ENCODE assay signal across 21 cellular contexts in the genomic region with DNA sequence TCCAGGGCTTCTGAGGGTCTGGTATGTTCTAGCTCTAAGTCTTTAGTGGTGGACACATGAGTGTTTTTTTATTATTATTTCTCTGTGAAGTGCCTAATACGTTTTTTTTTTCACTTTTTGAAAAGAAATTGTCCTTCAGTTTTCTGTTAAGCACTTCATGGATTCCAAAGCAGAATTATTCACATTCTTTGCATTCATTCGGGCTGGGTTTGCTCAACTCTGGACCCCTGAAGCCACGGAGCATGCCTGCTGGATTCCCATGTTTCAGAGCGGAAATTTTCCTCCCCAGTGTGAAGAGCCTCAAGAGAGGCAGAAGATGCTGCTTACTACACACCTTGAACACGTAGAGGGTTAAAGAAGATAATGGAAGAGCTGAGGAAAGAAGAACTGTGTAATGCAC.
DNase-seq lines count a peak whose midpoint lies in the region; ATAC-seq and TF ChIP-seq lines count a peak whose summit lies in the region.
"Had no signal": no experiment of that assay in that cellular context is flagged by ENCODE, and none has a peak within 500 bp of the region (broad histone marks: within the 10 kb centered on the region; RNA-seq: fewer than 3 reads in every experiment).

No MANE protein-coding gene starts in this region.

- POLR2A ChIA-PET in WTC11 (lab: Charles Lee) (no interaction called here), PC-3 (lab: Charles Lee; ENCODE audit: unreplicated experiment) (no interaction called here)

- no peaks in the 10 kb centered on the region for H3K79me2 ChIP-seq in PC-3 (ENCODE audit: low read length)

- no TSS peak for BruUV-seq in PC-3 (replicated peaks; lab: Mats Ljungman, UMichigan)

- no peak overlapping the region for H3K4me3 ChIP-seq in fibroblast of pulmonary artery (replicated peaks; ENCODE audit: low read depth, low read length)
- no peak overlapping the region for H3K4me3 ChIP-seq in PC-3 (ENCODE audit: low read length)
- H3K4me3 ChIP-seq: BLaER1, gastrocnemius medialis, lung, sigmoid colon, testis had no signal

- no peak overlapping the region for H3K9ac ChIP-seq in PC-3 (ENCODE audit: low read length)
- H3K9ac ChIP-seq: BLaER1 had no signal

- DNase-seq in ELF-1 (ENCODE audit: low read depth, low spot score) (peak; percentile 40), WTC11 (ENCODE audit: low spot score) (peak; percentile 20), fibroblast of pulmonary artery (ENCODE audit: low read depth) (peak; percentile 28), osteocyte (ENCODE audit: extremely low spot score, unreplicated experiment) (no peak), HPDE6-E6E7 (ENCODE audit: extremely low spot score) (no peak), PC-3 (no peak), T1000 (lab: John Stamatoyannopoulos, UW) (no peak), mucosa of gallbladder (ENCODE audit: low spot score) (no peak)
- DNase-seq: activated CD4-positive, alpha-beta T cell treated with anti-CD3 and anti-CD28 coated beads, Interleukin-2, amount 10 ng/mL, durations not matched to agents 7 days and 5 days; activated naive CD4-positive, alpha-beta T cell treated with anti-CD3 and anti-CD28 coated beads, Interleukin-2, amount 50 U/mL, for 16 hours; DMS153; gastrocnemius medialis; MV-4-11; NCI-H2081; NCI-H524 treated with DMSO at 0.1 percent for 48 hours; sigmoid colon; stimulated activated CD4-positive, alpha-beta T cell treated with anti-CD3 and anti-CD28 coated beads, Interleukin-2, amount 100 ng/mL, for 48 hours; testis had no signal

- no peak overlapping the region for H2AFZ ChIP-seq in PC-3 (ENCODE audit: low read length)

- no peaks in the 10 kb centered on the region for H3K9me2 ChIP-seq in PC-3 (replicated peaks; ENCODE audit: low read length)

- H3K4me1 ChIP-seq in PC-3 (ENCODE audit: insufficient read depth, low read length): no peaks in the 10 kb centered on the region
- H3K4me1 ChIP-seq: gastrocnemius medialis, sigmoid colon, testis had no signal

- H3K4me1 Mint-ChIP-seq in WTC11 (peaks cover 22% of the 10 kb centered on the region), osteocyte (ENCODE audit: unreplicated experiment) (peaks cover 20% of the 10 kb centered on the region)
- H3K4me1 Mint-ChIP-seq: activated CD4-positive, alpha-beta T cell treated with anti-CD3 and anti-CD28 coated beads, Interleukin-2, amount 10 ng/mL, durations not matched to agents 7 days and 5 days; neural crest cell had no signal

- no peak overlapping the region for H3K4me2 ChIP-seq in PC-3 (ENCODE audit: low read length)

- H3K9me3 ChIP-seq in PC-3 (ENCODE audit: low read length): no peaks in the 10 kb centered on the region
- H3K9me3 ChIP-seq: gastrocnemius medialis, sigmoid colon, testis had no signal

- ATAC-seq in WTC11 (peak; percentile 80), PC-3 (no peak)
- ATAC-seq: gastrocnemius medialis had no signal

- CTCF ChIA-PET in WTC11 (lab: Charles Lee) (interaction anchor here (0.7 to 1.1 kb wide), 4 partner anchors 14 to 488 kb away, joined by 3 to 6 read pairs (median 4); no protein-coding TSS in a partner anchor), PC-3 (lab: Charles Lee) (no interaction called here)

- TF ChIP-seq CTCF in WTC11 (IDR thresholded peaks at IDR 0.05) (no peak), fibroblast of pulmonary artery (IDR thresholded peaks at IDR 0.05; ENCODE audit: low read length, missing control alignments) (no peak), osteocyte (IDR thresholded peaks at IDR 0.05) (no peak), PC-3 (conservative IDR thresholded peaks at IDR 0.05; ENCODE audit: low read depth, low read length) (no peak)

- H3K4me3 Mint-ChIP-seq in WTC11: no peak overlapping the region
- H3K4me3 Mint-ChIP-seq in osteocyte (ENCODE audit: unreplicated experiment): no peak overlapping the region
- H3K4me3 Mint-ChIP-seq: activated CD4-positive, alpha-beta T cell treated with anti-CD3 and anti-CD28 coated beads, Interleukin-2, amount 10 ng/mL, durations not matched to agents 7 days and 5 days; neural crest cell had no signal

- H3K36me3 ChIP-seq in PC-3 (ENCODE audit: low read depth, low read length): no peaks in the 10 kb centered on the region
- H3K36me3 ChIP-seq: BLaER1, gastrocnemius medialis, sigmoid colon had no signal

- H3K36me3 Mint-ChIP-seq in WTC11 (peaks cover 3% of the 10 kb centered on the region), osteocyte (ENCODE audit: unreplicated experiment) (no peaks in the 10 kb centered on the region)

- no peaks in the 10 kb centered on the region for H3K27me3 ChIP-seq in PC-3 (ENCODE audit: low read length)
- H3K27me3 ChIP-seq: BLaER1, gastrocnemius medialis, sigmoid colon, testis had no signal

- H3K9me3 Mint-ChIP-seq in WTC11: peaks cover 13% of the 10 kb centered on the region
- H3K9me3 Mint-ChIP-seq in osteocyte (ENCODE audit: unreplicated experiment): no peaks in the 10 kb centered on the region
- H3K9me3 Mint-ChIP-seq: activated CD4-positive, alpha-beta T cell treated with anti-CD3 and anti-CD28 coated beads, Interleukin-2, amount 10 ng/mL, durations not matched to agents 7 days and 5 days had no signal

- H3F3A ChIP-seq in PC-3 (ENCODE audit: low read length, unreplicated experiment): no peaks in the 10 kb centered on the region

- no peak overlapping the region for H3K27ac ChIP-seq in PC-3 (ENCODE audit: low read length)
- H3K27ac ChIP-seq: BLaER1, gastrocnemius medialis, sigmoid colon, testis had no signal

- peak overlapping the region; percentile 38; the same call in 1 of the 2 replicates for H3K27ac Mint-ChIP-seq in WTC11
- H3K27ac Mint-ChIP-seq in osteocyte (ENCODE audit: unreplicated experiment): peak overlapping the region; percentile 12
- H3K27ac Mint-ChIP-seq: activated CD4-positive, alpha-beta T cell treated with anti-CD3 and anti-CD28 coated beads, Interleukin-2, amount 10 ng/mL, durations not matched to agents 7 days and 5 days had no signal

- no peaks in the 10 kb centered on the region for H3K27me3 Mint-ChIP-seq in WTC11 (ENCODE audit: low read depth)
- H3K27me3 Mint-ChIP-seq in osteocyte (ENCODE audit: unreplicated experiment): no peaks in the 10 kb centered on the region

- intact Hi-C loops in PC-3 (cut with micrococcal nuclease): no loop called here

- H4K20me1 ChIP-seq in PC-3 (ENCODE audit: low read length): no peaks in the 10 kb centered on the region
- H4K20me1 ChIP-seq: BLaER1 had no signal

TF ChIP-seq in WTC11, 78 proteins besides CTCF, POLR2A, EP300 and RAD21:
- TF ChIP-seq FOXK1 (CRISPR knock-in tag; IDR thresholded peaks at IDR 0.05): no peak
- no peak for TF ChIP-seq NR1H2 (CRISPR knock-in tag; IDR thresholded peaks at IDR 0.05)
- TF ChIP-seq, protein P1, sequence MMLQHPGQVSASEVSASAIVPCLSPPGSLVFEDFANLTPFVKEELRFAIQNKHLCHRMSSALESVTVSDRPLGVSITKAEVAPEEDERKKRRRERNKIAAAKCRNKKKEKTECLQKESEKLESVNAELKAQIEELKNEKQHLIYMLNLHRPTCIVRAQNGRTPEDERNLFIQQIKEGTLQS (CRISPR knock-in tag; conservative IDR thresholded peaks at IDR 0.05): no peak
- no peak for TF ChIP-seq JUN (CRISPR knock-in tag; IDR thresholded peaks at IDR 0.05)
- TF ChIP-seq, protein P2, sequence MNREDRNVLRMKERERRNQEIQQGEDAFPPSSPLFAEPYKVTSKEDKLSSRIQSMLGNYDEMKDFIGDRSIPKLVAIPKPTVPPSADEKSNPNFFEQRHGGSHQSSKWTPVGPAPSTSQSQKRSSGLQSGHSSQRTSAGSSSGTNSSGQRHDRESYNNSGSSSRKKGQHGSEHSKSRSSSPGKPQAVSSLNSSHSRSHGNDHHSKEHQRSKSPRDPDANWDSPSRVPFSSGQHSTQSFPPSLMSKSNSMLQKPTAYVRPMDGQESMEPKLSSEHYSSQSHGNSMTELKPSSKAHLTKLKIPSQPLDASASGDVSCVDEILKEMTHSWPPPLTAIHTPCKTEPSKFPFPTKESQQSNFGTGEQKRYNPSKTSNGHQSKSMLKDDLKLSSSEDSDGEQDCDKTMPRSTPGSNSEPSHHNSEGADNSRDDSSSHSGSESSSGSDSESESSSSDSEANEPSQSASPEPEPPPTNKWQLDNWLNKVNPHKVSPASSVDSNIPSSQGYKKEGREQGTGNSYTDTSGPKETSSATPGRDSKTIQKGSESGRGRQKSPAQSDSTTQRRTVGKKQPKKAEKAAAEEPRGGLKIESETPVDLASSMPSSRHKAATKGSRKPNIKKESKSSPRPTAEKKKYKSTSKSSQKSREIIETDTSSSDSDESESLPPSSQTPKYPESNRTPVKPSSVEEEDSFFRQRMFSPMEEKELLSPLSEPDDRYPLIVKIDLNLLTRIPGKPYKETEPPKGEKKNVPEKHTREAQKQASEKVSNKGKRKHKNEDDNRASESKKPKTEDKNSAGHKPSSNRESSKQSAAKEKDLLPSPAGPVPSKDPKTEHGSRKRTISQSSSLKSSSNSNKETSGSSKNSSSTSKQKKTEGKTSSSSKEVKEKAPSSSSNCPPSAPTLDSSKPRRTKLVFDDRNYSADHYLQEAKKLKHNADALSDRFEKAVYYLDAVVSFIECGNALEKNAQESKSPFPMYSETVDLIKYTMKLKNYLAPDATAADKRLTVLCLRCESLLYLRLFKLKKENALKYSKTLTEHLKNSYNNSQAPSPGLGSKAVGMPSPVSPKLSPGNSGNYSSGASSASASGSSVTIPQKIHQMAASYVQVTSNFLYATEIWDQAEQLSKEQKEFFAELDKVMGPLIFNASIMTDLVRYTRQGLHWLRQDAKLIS (CRISPR knock-in tag; IDR thresholded peaks at IDR 0.05; ENCODE audit: borderline replicate concordance): no peak
- TF ChIP-seq ZNF138 (CRISPR knock-in tag; conservative IDR thresholded peaks at IDR 0.05): no peak
- TF ChIP-seq, protein P3, sequence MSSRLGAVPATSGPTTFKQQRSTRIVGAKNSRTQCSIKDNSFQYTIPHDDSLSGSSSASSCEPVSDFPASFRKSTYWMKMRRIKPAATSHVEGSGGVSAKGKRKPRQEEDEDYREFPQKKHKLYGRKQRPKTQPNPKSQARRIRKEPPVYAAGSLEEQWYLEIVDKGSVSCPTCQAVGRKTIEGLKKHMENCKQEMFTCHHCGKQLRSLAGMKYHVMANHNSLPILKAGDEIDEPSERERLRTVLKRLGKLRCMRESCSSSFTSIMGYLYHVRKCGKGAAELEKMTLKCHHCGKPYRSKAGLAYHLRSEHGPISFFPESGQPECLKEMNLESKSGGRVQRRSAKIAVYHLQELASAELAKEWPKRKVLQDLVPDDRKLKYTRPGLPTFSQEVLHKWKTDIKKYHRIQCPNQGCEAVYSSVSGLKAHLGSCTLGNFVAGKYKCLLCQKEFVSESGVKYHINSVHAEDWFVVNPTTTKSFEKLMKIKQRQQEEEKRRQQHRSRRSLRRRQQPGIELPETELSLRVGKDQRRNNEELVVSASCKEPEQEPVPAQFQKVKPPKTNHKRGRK (CRISPR knock-in tag; IDR thresholded peaks at IDR 0.05; ENCODE audit: borderline replicate concordance): no peak
- TF ChIP-seq TP53 (CRISPR knock-in tag; IDR thresholded peaks at IDR 0.05): no peak
TF ChIP-seq in WTC11: peak in this region for 0.

Comparison
In these comparisons a context has a peak if more than half of its experiments do, and no peak if none do; other contexts are left out.
1. DNase-seq: peak in ELF-1 (single experiment), WTC11 (single experiment) and fibroblast of pulmonary artery (single experiment); none in osteocyte (single experiment), HPDE6-E6E7 (single experiment), PC-3 (single experiment), T1000 (single experiment) and mucosa of gallbladder (single experiment).